Comparison of ENCODE assay signal across 18 cellular contexts in the genomic region with DNA sequence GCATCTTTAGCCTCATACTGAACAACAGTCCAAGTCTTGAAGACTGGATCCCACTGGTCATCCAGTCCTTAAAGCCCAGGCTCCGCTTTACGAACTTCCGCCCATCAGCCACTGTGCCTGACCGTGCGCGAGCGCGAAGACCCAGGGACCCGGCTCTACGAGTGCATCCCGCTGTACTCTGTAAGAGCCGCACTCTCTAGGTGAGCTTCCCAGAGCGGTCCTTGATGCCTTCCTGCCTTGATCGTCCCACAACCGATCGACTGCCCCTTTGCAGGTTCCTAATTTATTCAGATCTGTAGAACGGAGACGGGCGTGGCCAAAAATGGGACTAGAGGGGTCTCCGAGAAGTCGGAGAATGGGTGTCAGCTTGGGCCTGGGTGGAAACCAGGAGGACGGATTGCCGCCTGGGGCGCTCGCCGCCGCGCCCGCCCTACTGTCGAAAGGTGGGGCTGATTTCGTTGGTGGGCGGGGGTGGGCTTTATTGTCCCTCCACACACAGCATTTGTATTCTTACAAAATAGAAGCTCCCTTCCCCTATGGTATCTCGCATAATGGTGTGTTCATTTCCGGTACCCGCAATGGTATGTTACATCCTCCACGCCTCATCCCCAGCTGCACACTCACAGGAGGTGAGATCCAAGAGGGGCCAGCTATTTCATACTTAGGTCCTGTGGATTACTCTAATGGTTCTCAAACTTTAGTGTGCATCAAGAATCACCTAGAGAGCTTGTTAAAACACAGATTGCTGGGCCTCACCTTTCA. TPM values are rescaled to one million over a fixed set of nuclear protein-coding genes. Genes with fewer than 3 reads are reported as not detected.
DNase-seq lines count a peak whose midpoint lies in the region; ATAC-seq and TF ChIP-seq lines count a peak whose summit lies in the region.
"Had no signal": no experiment of that assay in that cellular context is flagged by ENCODE, and none has a peak within 500 bp of the region (broad histone marks: within the 10 kb centered on the region; RNA-seq: fewer than 3 reads in every experiment).

No MANE protein-coding gene starts in this region.

- H4K91ac ChIP-seq in H9 (ENCODE audit: insufficient read length, low read depth, low read length) = no peak overlapping the region

- no peak overlapping the region for H2BK120ac ChIP-seq in H9 (ENCODE audit: low read depth, low read length, poor library complexity, severe bottlenecking)

- no peak for TF ChIP-seq CTCF in right atrium auricular region (IDR thresholded peaks at IDR 0.05)
- no peak for TF ChIP-seq CTCF in heart left ventricle (IDR thresholded peaks at IDR 0.05)
- no peak for TF ChIP-seq CTCF in OCI-LY7 (conservative IDR thresholded peaks at IDR 0.05; ENCODE audit: low read length)
- TF ChIP-seq CTCF in fibroblast of villous mesenchyme (IDR thresholded peaks at IDR 0.05; ENCODE audit: insufficient read depth, low read depth, low read length) = no peak
- TF ChIP-seq CTCF in H9 (conservative IDR thresholded peaks at IDR 0.05) = no peak

- H4K20me1 ChIP-seq in OCI-LY7 (ENCODE audit: insufficient read depth, low read length) = no peaks in the 10 kb centered on the region
- H4K20me1 ChIP-seq in H9 (ENCODE audit: control insufficient read depth, insufficient read depth, insufficient read length) = peaks cover 3% of the 10 kb centered on the region

- DNase-seq in right atrium auricular region (ENCODE audit: low spot score) = peak; percentile 46
- no peak for DNase-seq in heart left ventricle
- DNase-seq in OCI-LY7 (ENCODE audit: low spot score) = peak; percentile 16
- DNase-seq in fibroblast of villous mesenchyme (ENCODE audit: low read depth) = no peak
- DNase-seq in H9 = no peak
- DNase-seq in GOT3 (lab: John Stamatoyannopoulos, UW) = no peak
- no peak for DNase-seq in NCI-H2196 (lab: John Stamatoyannopoulos, UW; ENCODE audit: unreplicated experiment)
- DNase-seq: activated effector memory CD4-positive, alpha-beta T cell treated with Interleukin-2 at 50 U/mL for 16 hours; effector CD8-positive, alpha-beta T cell; hypothalamus; left colon; NCI-H1092 treated with DMSO at 0.1 percent for 48 hours; NCI-H2107; NCI-H774; RPMI8226 had no signal

- H3K27ac Mint-ChIP-seq in H9 = no peak overlapping the region

- no peak overlapping the region for H4K5ac ChIP-seq in H9 (ENCODE audit: insufficient read length, low read depth, low read length)

- no peak overlapping the region for H2AK5ac ChIP-seq in H9 (ENCODE audit: insufficient read length, low read length)

- no peak overlapping the region for H3K14ac ChIP-seq in H9 (ENCODE audit: insufficient read depth, low read length)

- H3K4me2 ChIP-seq in OCI-LY7 (ENCODE audit: low read length) (no peak overlapping the region; the same call in 1 of the 2 replicates), H9 (ENCODE audit: insufficient read depth, insufficient read length, low read length) (no peak overlapping the region)
- H3K4me2 ChIP-seq: KMS-11, smooth muscle cell had no signal

- H3K79me1 ChIP-seq in H9 (ENCODE audit: insufficient read depth, low read depth, low read length, poor library complexity, severe bottlenecking) = no peaks in the 10 kb centered on the region

- WGBS in heart left ventricle, 4 donors = 28 to 64% (median 46%) methylated on average over 25 to 36 of the region's 36 CpGs
- no CpG with 5 or more reads among the region's 36 CpGs for WGBS in H9 (ENCODE audit: extremely low coverage, insufficient read length, low lambda C conversion rate)

- no peak overlapping the region for H3K4ac ChIP-seq in H9 (ENCODE audit: low read depth, low read length)

- no peak overlapping the region for H3K56ac ChIP-seq in H9 (ENCODE audit: insufficient read length, low read depth, low read length)

- H3K27me3 Mint-ChIP-seq in H9 (ENCODE audit: low read depth) = peaks cover 20% of the 10 kb centered on the region

- BruUV-seq in OCI-LY7 (replicated peaks; lab: Mats Ljungman, UMichigan) = no TSS peak

- H2BK12ac ChIP-seq in H9 (ENCODE audit: insufficient read length, low read depth, low read length) = no peak overlapping the region

- H3K4me1 ChIP-seq in right atrium auricular region (peaks cover 0 to 13% of the 10 kb centered on the region in 2 donors), heart left ventricle (peaks cover 0 to 21% (median 4%) of the 10 kb centered on the region in 12 donors), OCI-LY7 (ENCODE audit: insufficient read depth, low read length, poor library complexity, severe bottlenecking) (peaks cover 6% of the 10 kb centered on the region), H9 (ENCODE audit: insufficient read depth, low read length) (no peaks in the 10 kb centered on the region)

- POLR2A ChIA-PET in OCI-LY7 (lab: Charles Lee) = no interaction called here

- H3K9me3 Mint-ChIP-seq in H9 = peaks cover 74 to 78% of the 10 kb centered on the region in 2 experiments

- H3K9me3 ChIP-seq in right atrium auricular region = no peaks in the 10 kb centered on the region
- H3K9me3 ChIP-seq in heart left ventricle = no peaks in the 10 kb centered on the region
- no peaks in the 10 kb centered on the region for H3K9me3 ChIP-seq in OCI-LY7 (ENCODE audit: low read length)
- peaks cover 60% of the 10 kb centered on the region for H3K9me3 ChIP-seq in H9 (ENCODE audit: control insufficient read depth, low read depth, low read length)

- no peaks in the 10 kb centered on the region for H3K9me2 ChIP-seq in OCI-LY7 (ENCODE audit: insufficient read depth, low read length)

- peaks cover 0 to 3% (median 0%) of the 10 kb centered on the region in 3 experiments; a peak in 2 of 7 replicates for H3K36me3 Mint-ChIP-seq in H9 (ENCODE audit: insufficient read depth in 1 of 3, low read depth in 3 of 3)

- no peak overlapping the region for H2BK5ac ChIP-seq in H9 (ENCODE audit: insufficient read length, low read length)

- CTCF ChIA-PET in OCI-LY7 (lab: Charles Lee; ENCODE audit: unreplicated experiment) = no interaction called here

- H3K36me3 ChIP-seq in right atrium auricular region (no peaks in the 10 kb centered on the region), heart left ventricle (no peaks in the 10 kb centered on the region), OCI-LY7 (ENCODE audit: insufficient read depth, low read length) (no peaks in the 10 kb centered on the region)

- H3K4me3 Mint-ChIP-seq in H9 = no peak overlapping the region

- H3K27me3 ChIP-seq in right atrium auricular region = peaks cover 0 to 6% of the 10 kb centered on the region in 2 donors
- H3K27me3 ChIP-seq in heart left ventricle = peaks cover 0 to 41% (median 0%) of the 10 kb centered on the region in 9 donors
- no peaks in the 10 kb centered on the region for H3K27me3 ChIP-seq in H9 (ENCODE audit: insufficient read depth, low read length)

- H4K8ac ChIP-seq in H9 (replicated peaks; ENCODE audit: insufficient read length, low read depth, low read length) = no peak overlapping the region

- H3K9ac ChIP-seq in H9 (ENCODE audit: extremely low read depth, insufficient read length, low read length) = no peak overlapping the region
- H3K9ac ChIP-seq: KMS-11 had no signal

- H3T11ph ChIP-seq in H9 (ENCODE audit: low read length) = no peak overlapping the region

- H3K4me1 Mint-ChIP-seq in H9 = peaks cover 2 to 5% of the 10 kb centered on the region in 2 experiments; a peak in 3 of 4 replicates

- H3K27ac ChIP-seq in right atrium auricular region = no peak overlapping the region
- H3K27ac ChIP-seq in heart left ventricle = no peak overlapping the region
- no peak overlapping the region for H3K27ac ChIP-seq in OCI-LY7 (ENCODE audit: low read depth, low read length, poor library complexity, severe bottlenecking)
- no peak overlapping the region for H3K27ac ChIP-seq in H9 (ENCODE audit: insufficient read length, low read depth, low read length)
- H3K27ac ChIP-seq: KMS-11 had no signal

- H2BK20ac ChIP-seq in H9 (ENCODE audit: low read depth, low read length, poor library complexity, severe bottlenecking) = no peak overlapping the region

- no peak overlapping the region for H3K18ac ChIP-seq in H9 (ENCODE audit: insufficient read length, low read depth, low read length)

- intact Hi-C loops in heart left ventricle (cut with DNase I) (no loop called here), OCI-LY7 (cut with micrococcal nuclease; ENCODE audit: unreplicated experiment) (no loop called here)

- no peaks in the 10 kb centered on the region for H3K79me2 ChIP-seq in OCI-LY7 (ENCODE audit: insufficient read depth, low read depth, low read length)
- no peaks in the 10 kb centered on the region for H3K79me2 ChIP-seq in H9 (ENCODE audit: insufficient read depth, low read length)

- H2BK15ac ChIP-seq in H9 (ENCODE audit: low read depth, low read length) = no peak overlapping the region

- no peak for TF ChIP-seq POLR2A in heart left ventricle (IDR thresholded peaks at IDR 0.05)

- no peak overlapping the region for H3K23ac ChIP-seq in H9 (ENCODE audit: insufficient read length, low read depth, low read length)

- no peak for ATAC-seq in heart left ventricle
- ATAC-seq: left colon had no signal

- H3K4me3 ChIP-seq in right atrium auricular region (no peak overlapping the region), heart left ventricle (peak overlapping the region in 2 of 12 donors; percentile 7 to 15), OCI-LY7 (ENCODE audit: low read depth, low read length, poor library complexity, severe bottlenecking) (no peak overlapping the region), fibroblast of villous mesenchyme (ENCODE audit: low read depth, low read length) (peak overlapping the region; percentile 21)
- H3K4me3 ChIP-seq: smooth muscle cell had no signal

- no peaks in the 10 kb centered on the region for H3K23me2 ChIP-seq in H9 (ENCODE audit: insufficient read length, low read depth, low read length, poor library complexity, severe bottlenecking)

- H2AFZ ChIP-seq in OCI-LY7 (ENCODE audit: low read length) (no peak overlapping the region), H9 (ENCODE audit: low read length) (no peak overlapping the region)

RNA-seq across cellular contexts. Expression of a gene that starts 42.3 kb away (rescaled TPM):
- total RNA-seq in right atrium auricular region (1 to 10 TPM; 4.3 to 8.7 TPM), heart left ventricle (1 to 10 TPM; 3.6 to 8.7 (median 7.0) TPM), OCI-LY7 (2022) (19.7 and 22.6 TPM in 2 replicates), fibroblast of villous mesenchyme (12.1 and 16.1 TPM in 2 replicates), H9 (2021) (14.7 and 15.7 TPM in 2 replicates)
- 10 to 100 TPM in 1 of 2 donors, 1 to 10 TPM in 1; 6.5 to 12.9 TPM for polyA plus RNA-seq in heart left ventricle
- 8.8 and 13.8 TPM in 2 replicates for total RNA-seq in OCI-LY7 (2014; rRNA removed; shearing (Covaris generic))

RNA-seq across cellular contexts. Expression of a gene that starts 48.0 kb away (rescaled TPM):
- total RNA-seq in right atrium auricular region = 1 to 10 TPM in 1 of 2 donors, under 1 TPM in 1; 0.93 to 2.4 TPM
- total RNA-seq in heart left ventricle = 1 to 10 TPM in 4 of 9 donors, under 1 TPM in 5; 0.32 to 2.6 (median 0.75) TPM
- under 1 TPM; 0.38 to 0.75 TPM for polyA plus RNA-seq in heart left ventricle
- 5.4 and 6.2 TPM in 2 replicates for total RNA-seq in OCI-LY7 (2014; rRNA removed; shearing (Covaris generic))
- 8.7 and 10.1 TPM in 2 replicates for total RNA-seq in OCI-LY7 (2022)
- total RNA-seq in fibroblast of villous mesenchyme = 3.5 and 3.9 TPM in 2 replicates
- 4.5 and 5.4 TPM in 2 replicates for total RNA-seq in H9 (2021)
- total RNA-seq: T-helper 1 cell treated with Interleukin-12 subunit alpha and Interleukin-12 subunit beta and Interleukin-4 antibody, amounts not matched to agents 30 ng/mL and 1 ng/mL, for 36 hours had no signal

Comparison
In these comparisons a context has a peak if more than half of its experiments do, and no peak if none do; other contexts are left out.
1. DNase-seq: peak in right atrium auricular region (single experiment) and OCI-LY7 (single experiment); none in heart left ventricle (0 of 5), fibroblast of villous mesenchyme (single experiment), H9 (single experiment), GOT3 (single experiment) and NCI-H2196 (single experiment).